In genomic region chrX:41596586-41596985, GRCh38 we compare ENCODE assay signal across 10 cellular contexts.
DNase-seq lines count a peak whose midpoint lies in the region; ATAC-seq lines count a peak whose summit lies in the region.
"Had no signal": no experiment of that assay in that cellular context is flagged by ENCODE, and none has a peak within 500 bp of the region (broad histone marks: within the 10 kb centered on the region; RNA-seq: fewer than 3 reads in every experiment).

No MANE protein-coding gene starts in this region.

- H3K4me3 ChIP-seq in CD4-positive, CD25-positive, alpha-beta regulatory T cell (ENCODE audit: low read depth, low read length): no peak overlapping the region
- no peak overlapping the region for H3K4me3 ChIP-seq in MG63

- H3K27ac Mint-ChIP-seq in CD4-positive, CD25-positive, alpha-beta regulatory T cell: peak overlapping the region; percentile 55 to 60 (median 56)
- peak overlapping the region; percentile 67 for H3K27ac Mint-ChIP-seq in T-helper 17 cell

- H3K36me3 Mint-ChIP-seq in CD4-positive, CD25-positive, alpha-beta regulatory T cell: no peaks in the 10 kb centered on the region
- no peaks in the 10 kb centered on the region for H3K36me3 Mint-ChIP-seq in T-helper 17 cell (ENCODE audit: low read depth)

- no peaks in the 10 kb centered on the region for H3K9me3 ChIP-seq in CD4-positive, CD25-positive, alpha-beta regulatory T cell (ENCODE audit: control insufficient read depth in 2 of 2, low read length in 2 of 2)
- H3K9me3 ChIP-seq in T-helper 17 cell (ENCODE audit: control insufficient read depth, low read length, poor library complexity, severe bottlenecking) (no peaks in the 10 kb centered on the region), MG63 (no peaks in the 10 kb centered on the region)

- peak overlapping the region in 1 of 4 donors; percentile 68 for H3K4me3 Mint-ChIP-seq in CD4-positive, CD25-positive, alpha-beta regulatory T cell
- no peak overlapping the region for H3K4me3 Mint-ChIP-seq in T-helper 17 cell

- no peaks in the 10 kb centered on the region for H3K4me1 ChIP-seq in CD4-positive, CD25-positive, alpha-beta regulatory T cell (ENCODE audit: control insufficient read depth, insufficient read depth, low read length, poor library complexity, severe bottlenecking)

- H3K27me3 ChIP-seq in CD4-positive, CD25-positive, alpha-beta regulatory T cell (ENCODE audit: control insufficient read depth, insufficient read depth, low read length): no peaks in the 10 kb centered on the region
- no peaks in the 10 kb centered on the region for H3K27me3 ChIP-seq in MG63

- peak; percentile 59 to 61 for ATAC-seq in CD4-positive, CD25-positive, alpha-beta regulatory T cell (ENCODE audit: low read depth in 2 of 2)
- peak; percentile 89 for ATAC-seq in GM19328 (IDR thresholded peaks at IDR 0.05; ENCODE audit: unreplicated experiment)
- peak; percentile 98 for ATAC-seq in HG02973 (IDR thresholded peaks at IDR 0.05; ENCODE audit: unreplicated experiment)
- ATAC-seq in T-helper 17 cell: peak; percentile 44

- H3K4me1 Mint-ChIP-seq in CD4-positive, CD25-positive, alpha-beta regulatory T cell: peaks cover 12 to 27% (median 20%) of the 10 kb centered on the region in 4 donors
- peaks cover 5% of the 10 kb centered on the region for H3K4me1 Mint-ChIP-seq in T-helper 17 cell

- H3K36me3 ChIP-seq in CD4-positive, CD25-positive, alpha-beta regulatory T cell (ENCODE audit: control insufficient read depth, insufficient read depth, low read length): peaks cover 3% of the 10 kb centered on the region
- H3K36me3 ChIP-seq in MG63: no peaks in the 10 kb centered on the region

- DNase-seq in CD4-positive, CD25-positive, alpha-beta regulatory T cell: peak in 1 of 3 donors; percentile 28
- no peak for DNase-seq in T-helper 17 cell
- DNase-seq in stimulated activated CD4-positive, alpha-beta T cell treated with anti-CD3 and anti-CD28 coated beads, Interleukin-15, amount 100 ng/mL, for 24 hours: no peak
- no peak for DNase-seq in midbrain (lab: John Stamatoyannopoulos, UW)
- DNase-seq in MG63: no peak
- DNase-seq in activated CD8-positive, alpha-beta memory T cell treated with anti-CD3 and anti-CD28 coated beads, Interleukin-2, amount 50 U/mL, for 48 hours: no peak
- DNase-seq: C1 segment of cervical spinal cord, trophoblast cell had no signal

- no peaks in the 10 kb centered on the region for H3K9me3 Mint-ChIP-seq in CD4-positive, CD25-positive, alpha-beta regulatory T cell

- H3K27ac ChIP-seq in CD4-positive, CD25-positive, alpha-beta regulatory T cell (ENCODE audit: insufficient read depth, low read length, poor library complexity, severe bottlenecking): peak overlapping the region; percentile 9

- no peaks in the 10 kb centered on the region for H3K27me3 Mint-ChIP-seq in CD4-positive, CD25-positive, alpha-beta regulatory T cell
- no peaks in the 10 kb centered on the region for H3K27me3 Mint-ChIP-seq in T-helper 17 cell

Comparison
In these comparisons a context has a peak if more than half of its experiments do, and no peak if none do; other contexts are left out.
1. ATAC-seq: peak in every context shown above with its lines; median percentile 98 in HG02973; 89 in GM19328; 60 in CD4-positive, CD25-positive, alpha-beta regulatory T cell; 44 in T-helper 17 cell.